Comparison of ENCODE assay signal across 1 cellular context in genomic region chr17:81917565-81918332, GRCh38.
TF ChIP-seq lines count a peak whose summit lies in the region.

SIRT7 (minus strand) TSS chr17:81918176; CDS start chr17:81918131, 45 bp downstream.

TF ChIP-seq in HepG2, 621 proteins besides CTCF, POLR2A, EP300 and RAD21 (continued from another document):
- no peak for TF ChIP-seq CCAR2 (optimal IDR thresholded peaks at IDR 0.05; ENCODE audit: low read depth, low read length)
- TF ChIP-seq ZNF879 (CRISPR knock-in tag; IDR thresholded peaks at IDR 0.05), result no peak
- no peak for TF ChIP-seq ATF7 (IDR thresholded peaks at IDR 0.05)
- TF ChIP-seq ATF7 (CRISPR knock-in tag; IDR thresholded peaks at IDR 0.05), result no peak
- TF ChIP-seq ZNF83 (CRISPR knock-in tag; IDR thresholded peaks at IDR 0.05; ENCODE audit: borderline replicate concordance), result no peak
- TF ChIP-seq ZNF614 (CRISPR knock-in tag; IDR thresholded peaks at IDR 0.05; ENCODE audit: borderline replicate concordance), result no peak
- no peak for TF ChIP-seq SSRP1 (CRISPR knock-in tag; IDR thresholded peaks at IDR 0.05)
- no peak for TF ChIP-seq MAFG (CRISPR knock-in tag; IDR thresholded peaks at IDR 0.05)
- TF ChIP-seq EED (CRISPR knock-in tag; IDR thresholded peaks at IDR 0.05), result 0 out of 2 replicates have a peak, but pooled peaks have one; percentile 24
- no peak for TF ChIP-seq SMYD3 (CRISPR knock-in tag; IDR thresholded peaks at IDR 0.05)
- 0 out of 2 replicates have a peak, but pooled peaks have one; percentile 4 for TF ChIP-seq FOSL2 (CRISPR knock-in tag; IDR thresholded peaks at IDR 0.05)
- no peak for TF ChIP-seq HDAC6 (IDR thresholded peaks at IDR 0.05; ENCODE audit: low read depth, low read length)
- TF ChIP-seq GLMP (CRISPR knock-in tag; IDR thresholded peaks at IDR 0.05; ENCODE audit: borderline replicate concordance), result no peak
- TF ChIP-seq YEATS2 (CRISPR knock-in tag; IDR thresholded peaks at IDR 0.05; ENCODE audit: borderline replicate concordance), result no peak
- TF ChIP-seq ZBTB33 (CRISPR knock-in tag; IDR thresholded peaks at IDR 0.05), result no peak
- TF ChIP-seq HNF4A (CRISPR knock-in tag; IDR thresholded peaks at IDR 0.05), result no peak
- no peak for TF ChIP-seq CERS6 (CRISPR knock-in tag; IDR thresholded peaks at IDR 0.05)
- no peak for TF ChIP-seq ZNF414 (CRISPR knock-in tag; IDR thresholded peaks at IDR 0.05)
- TF ChIP-seq RARG (CRISPR knock-in tag; IDR thresholded peaks at IDR 0.05; ENCODE audit: low read depth), result no peak
- TF ChIP-seq IRF1 (CRISPR knock-in tag; IDR thresholded peaks at IDR 0.05; ENCODE audit: low read depth), result no peak
- TF ChIP-seq POGK (CRISPR knock-in tag; conservative IDR thresholded peaks at IDR 0.05), result peak; percentile 81
- no peak for TF ChIP-seq GZF1 (CRISPR knock-in tag; IDR thresholded peaks at IDR 0.05)
